In the genomic region with DNA sequence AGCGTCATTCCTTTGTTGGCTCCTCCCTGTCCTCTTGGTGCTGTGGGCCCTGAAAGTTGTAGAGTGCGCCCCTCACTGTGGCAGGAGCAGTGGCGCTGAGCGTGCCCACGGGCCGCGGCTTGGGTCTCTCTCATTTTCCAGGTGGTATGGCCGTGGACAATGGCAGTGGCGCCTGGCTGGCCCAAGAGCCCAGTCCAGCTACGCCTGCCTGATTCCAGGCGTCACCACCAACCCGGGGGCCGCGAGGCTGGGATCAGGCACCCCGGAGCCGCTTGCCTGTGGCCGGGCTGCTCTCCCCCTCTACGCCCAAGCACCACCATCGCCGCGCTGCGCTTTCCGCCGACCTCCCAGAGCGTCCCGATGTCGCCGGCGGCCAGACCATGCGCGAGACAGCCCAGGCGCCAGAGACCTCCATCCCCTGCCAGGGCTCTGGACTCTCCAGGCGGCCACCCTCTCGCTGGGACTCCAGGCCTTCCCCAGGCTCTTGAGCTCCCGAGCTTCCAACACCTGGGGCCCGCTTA, we compare ENCODE assay signal across 7 cellular contexts.
DNase-seq lines count a peak whose midpoint lies in the region; ATAC-seq and TF ChIP-seq lines count a peak whose summit lies in the region.
"Not testable (repeated sequence)": the region's sequence is repeated elsewhere in the genome, so short reads cannot be mapped to it uniquely, and the experiment has no call there.

No MANE protein-coding gene starts in this region.

- H3K27ac ChIP-seq in cingulate gyrus (ENCODE audit: low read depth, low read length), result peak overlapping the region; percentile 39
- peak overlapping the region; percentile 81 to 92 (median 90) for H3K27ac ChIP-seq in spleen

- peak overlapping the region; percentile 47 for H3K9ac ChIP-seq in NT2/D1 (ENCODE audit: insufficient read length, low read depth)

- peak; percentile 8 for ATAC-seq in left ventricle myocardium superior

- peak; percentile 27 for TF ChIP-seq POLR2A in GM18526 (IDR thresholded peaks at IDR 0.05; ENCODE audit: extremely low read depth, insufficient read length)
- not testable (repeated sequence) for TF ChIP-seq POLR2A in spleen (IDR thresholded peaks at IDR 0.05)

- 12 to 18% (median 13%) methylated on average over 32 to 36 of the region's 36 CpGs for WGBS in spleen, 5 donors

- not testable (repeated sequence) for H3K4me1 ChIP-seq in NT2/D1 (ENCODE audit: insufficient read depth, insufficient read length)
- H3K4me1 ChIP-seq in mononuclear cell (ENCODE audit: insufficient read depth, low read length) (peaks cover 44% of the 10 kb centered on the region), spleen (peaks cover 11 to 53% (median 46%) of the 10 kb centered on the region in 6 donors)

- not testable (repeated sequence) for DNase-seq in NT2/D1 (ENCODE audit: low read depth, low spot score)
- peak; percentile 36 for DNase-seq in activated T-cell treated with anti-CD3 and anti-CD28 coated beads for 48 hours (ENCODE audit: low read depth)
- DNase-seq in left ventricle myocardium superior, result peak; percentile 60
- DNase-seq in spleen, result peak; percentile 96

- TF ChIP-seq CTCF in spleen (IDR thresholded peaks at IDR 0.05 in 8 of 11, conservative IDR thresholded peaks at IDR 0.05 in 3 of 11), result not testable (repeated sequence)

- not testable (repeated sequence) for H3K36me3 ChIP-seq in NT2/D1 (ENCODE audit: insufficient read depth, insufficient read length, low read length); spleen

- H3K27me3 ChIP-seq in NT2/D1 (ENCODE audit: insufficient read depth, insufficient read length) (peaks cover 47% of the 10 kb centered on the region), mononuclear cell (ENCODE audit: insufficient read depth, low read length) (peaks cover 30% of the 10 kb centered on the region), spleen (replicated peaks in 1 of 7) (peaks cover 0 to 62% (median 21%) of the 10 kb centered on the region in 7 donors)

- peak overlapping the region; percentile 49 for H3K4me3 ChIP-seq in NT2/D1 (ENCODE audit: insufficient read length, low read depth)
- peak overlapping the region; percentile 61 for H3K4me3 ChIP-seq in mononuclear cell (ENCODE audit: low read length)
- peak overlapping the region; percentile 45 to 69 (median 53) for H3K4me3 ChIP-seq in spleen

- not testable (repeated sequence) for H3K9me3 ChIP-seq in NT2/D1 (ENCODE audit: insufficient read depth, low read length); mononuclear cell (ENCODE audit: low read depth, low read length); spleen

- intact Hi-C loops in left ventricle myocardium superior (cut with micrococcal nuclease); spleen (cut with DNase I; ENCODE audit: low total_unique reads): not testable (repeated sequence)
